1 cellular context compared by ENCODE assay signal in the genomic region with DNA sequence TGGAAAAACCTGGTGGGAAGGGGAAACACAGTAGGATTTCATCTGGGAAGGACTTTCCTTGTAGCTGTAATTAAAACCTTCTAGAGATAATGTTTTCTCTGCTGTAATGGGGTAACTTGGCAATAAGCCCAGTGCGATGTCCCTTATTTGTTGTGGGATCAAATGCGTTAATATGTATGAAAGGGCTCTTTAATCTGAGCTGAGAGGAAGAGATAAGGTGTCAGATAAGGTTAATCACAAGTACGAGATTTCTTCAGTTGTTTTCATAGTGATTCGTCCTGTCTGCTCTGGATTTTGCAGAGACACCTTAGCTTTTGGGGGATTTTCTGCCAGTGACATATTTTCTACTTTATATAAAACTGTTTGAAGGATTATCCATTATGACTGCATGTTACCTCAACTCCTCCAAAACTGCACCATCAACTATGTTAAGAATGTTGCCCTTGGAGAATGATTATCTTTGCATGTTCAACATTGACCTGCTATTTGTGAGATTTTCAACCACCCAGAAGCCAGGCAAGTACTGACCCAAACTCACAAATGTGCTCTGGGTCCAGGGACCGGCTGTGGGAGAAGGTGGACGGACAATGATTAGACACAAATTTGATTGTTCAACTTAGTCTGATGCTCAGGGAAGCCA.
TF ChIP-seq lines count a peak whose summit lies in the region.

No MANE protein-coding gene starts in this region.

TF ChIP-seq in HepG2, 621 proteins besides CTCF, POLR2A, EP300 and RAD21:
- TF ChIP-seq ELF4 (CRISPR knock-in tag; IDR thresholded peaks at IDR 0.05; ENCODE audit: borderline replicate concordance) (0 out of 2 replicates have a peak, but pooled peaks have one; percentile 28), SCMH1 (CRISPR knock-in tag; IDR thresholded peaks at IDR 0.05; ENCODE audit: borderline replicate concordance) (no peak)
- TF ChIP-seq, protein P1, sequence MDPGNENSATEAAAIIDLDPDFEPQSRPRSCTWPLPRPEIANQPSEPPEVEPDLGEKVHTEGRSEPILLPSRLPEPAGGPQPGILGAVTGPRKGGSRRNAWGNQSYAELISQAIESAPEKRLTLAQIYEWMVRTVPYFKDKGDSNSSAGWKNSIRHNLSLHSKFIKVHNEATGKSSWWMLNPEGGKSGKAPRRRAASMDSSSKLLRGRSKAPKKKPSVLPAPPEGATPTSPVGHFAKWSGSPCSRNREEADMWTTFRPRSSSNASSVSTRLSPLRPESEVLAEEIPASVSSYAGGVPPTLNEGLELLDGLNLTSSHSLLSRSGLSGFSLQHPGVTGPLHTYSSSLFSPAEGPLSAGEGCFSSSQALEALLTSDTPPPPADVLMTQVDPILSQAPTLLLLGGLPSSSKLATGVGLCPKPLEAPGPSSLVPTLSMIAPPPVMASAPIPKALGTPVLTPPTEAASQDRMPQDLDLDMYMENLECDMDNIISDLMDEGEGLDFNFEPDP (CRISPR knock-in tag; conservative IDR thresholded peaks at IDR 0.05) = 0 out of 2 replicates have a peak, but pooled peaks have one; percentile 25
- TF ChIP-seq, protein P2, sequence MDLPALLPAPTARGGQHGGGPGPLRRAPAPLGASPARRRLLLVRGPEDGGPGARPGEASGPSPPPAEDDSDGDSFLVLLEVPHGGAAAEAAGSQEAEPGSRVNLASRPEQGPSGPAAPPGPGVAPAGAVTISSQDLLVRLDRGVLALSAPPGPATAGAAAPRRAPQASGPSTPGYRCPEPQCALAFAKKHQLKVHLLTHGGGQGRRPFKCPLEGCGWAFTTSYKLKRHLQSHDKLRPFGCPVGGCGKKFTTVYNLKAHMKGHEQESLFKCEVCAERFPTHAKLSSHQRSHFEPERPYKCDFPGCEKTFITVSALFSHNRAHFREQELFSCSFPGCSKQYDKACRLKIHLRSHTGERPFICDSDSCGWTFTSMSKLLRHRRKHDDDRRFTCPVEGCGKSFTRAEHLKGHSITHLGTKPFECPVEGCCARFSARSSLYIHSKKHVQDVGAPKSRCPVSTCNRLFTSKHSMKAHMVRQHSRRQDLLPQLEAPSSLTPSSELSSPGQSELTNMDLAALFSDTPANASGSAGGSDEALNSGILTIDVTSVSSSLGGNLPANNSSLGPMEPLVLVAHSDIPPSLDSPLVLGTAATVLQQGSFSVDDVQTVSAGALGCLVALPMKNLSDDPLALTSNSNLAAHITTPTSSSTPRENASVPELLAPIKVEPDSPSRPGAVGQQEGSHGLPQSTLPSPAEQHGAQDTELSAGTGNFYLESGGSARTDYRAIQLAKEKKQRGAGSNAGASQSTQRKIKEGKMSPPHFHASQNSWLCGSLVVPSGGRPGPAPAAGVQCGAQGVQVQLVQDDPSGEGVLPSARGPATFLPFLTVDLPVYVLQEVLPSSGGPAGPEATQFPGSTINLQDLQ (CRISPR knock-in tag; IDR thresholded peaks at IDR 0.05) = no peak
TF ChIP-seq in HepG2: peak in this region for 2.
